In genomic region chr6:134168580-134169223, GRCh38 we compare ENCODE assay signal across 20 cellular contexts.
DNase-seq lines count a peak whose midpoint lies in the region; ATAC-seq and TF ChIP-seq lines count a peak whose summit lies in the region.
"Had no signal": no experiment of that assay in that cellular context is flagged by ENCODE, and none has a peak within 500 bp of the region (broad histone marks: within the 10 kb centered on the region; RNA-seq: fewer than 3 reads in every experiment).

No MANE protein-coding gene starts in this region.

- H3K27ac Mint-ChIP-seq in glutamatergic neuron (ENCODE audit: unreplicated experiment) = no peak overlapping the region

- peak; percentile 1 for ATAC-seq in mucosa of descending colon
- ATAC-seq in upper lobe of right lung = no peak
- no peak for ATAC-seq in GM18867 (IDR thresholded peaks at IDR 0.05; ENCODE audit: unreplicated experiment)
- ATAC-seq: Panc1 had no signal

- intact Hi-C loops in left ventricle myocardium inferior (cut with micrococcal nuclease) (no loop called here), cardiac septum (cut with DNase I) (no loop called here), mucosa of descending colon (cut with DNase I, micrococcal nuclease) (no loop called here), upper lobe of right lung (cut with DNase I) (no loop called here)

- no peaks in the 10 kb centered on the region for H3K27me3 Mint-ChIP-seq in glutamatergic neuron (ENCODE audit: unreplicated experiment)

- peaks cover under 1% of the 10 kb centered on the region for H3K9me3 Mint-ChIP-seq in glutamatergic neuron (ENCODE audit: unreplicated experiment)
- H3K9me3 Mint-ChIP-seq: HFFc6 had no signal

- H3K4me3 ChIP-seq in left ventricle myocardium inferior = peak overlapping the region; percentile 86
- no peak overlapping the region for H3K4me3 ChIP-seq in mucosa of descending colon
- H3K4me3 ChIP-seq in upper lobe of right lung = peak overlapping the region; percentile 66

- TF ChIP-seq CTCF in left ventricle myocardium inferior (IDR thresholded peaks at IDR 0.05; ENCODE audit: borderline replicate concordance) (no peak), mucosa of descending colon (IDR thresholded peaks at IDR 0.05) (no peak), upper lobe of right lung (IDR thresholded peaks at IDR 0.05) (no peak), glutamatergic neuron (IDR thresholded peaks at IDR 0.05; ENCODE audit: partially characterized antibody, unreplicated experiment) (no peak)

- H3K4me1 Mint-ChIP-seq in glutamatergic neuron (ENCODE audit: low read depth, unreplicated experiment) = no peaks in the 10 kb centered on the region

- DNase-seq in left ventricle myocardium inferior = no peak
- DNase-seq in cardiac septum (ENCODE audit: low spot score) = no peak
- DNase-seq in epithelial cell of prostate (ENCODE audit: low read depth, low spot score) = no peak
- DNase-seq in mucosa of descending colon = no peak
- DNase-seq in upper lobe of right lung = no peak
- no peak for DNase-seq in islet precursor cell
- no peak for DNase-seq in glutamatergic neuron
- DNase-seq: activated CD4-positive, CD25-positive, alpha-beta regulatory T cell; activated CD8-positive, alpha-beta memory T cell treated with anti-CD3 and anti-CD28 coated beads, Interleukin-2, amount 50 U/mL, for 48 hours; activated naive CD4-positive, alpha-beta T cell treated with anti-CD3 and anti-CD28 coated beads, Interleukin-2, amount 50 U/mL, for 16 hours; Caco-2; cerebellar nuclear complex; HFFc6; left cardiac atrium; NCI-H1694; NCI-H69; stimulated activated CD8-positive, alpha-beta memory T cell treated with anti-CD3 and anti-CD28 coated beads, Interleukin-4, amount 100 ng/mL, for 48 hours had no signal

- H3K36me3 Mint-ChIP-seq in glutamatergic neuron (ENCODE audit: unreplicated experiment) = no peaks in the 10 kb centered on the region

- no peak overlapping the region for H3K4me3 Mint-ChIP-seq in glutamatergic neuron (ENCODE audit: unreplicated experiment)

- H3K27me3 ChIP-seq in left ventricle myocardium inferior (ENCODE audit: low read depth) (no peaks in the 10 kb centered on the region), upper lobe of right lung (no peaks in the 10 kb centered on the region)
- H3K27me3 ChIP-seq: tibial artery had no signal

- H3K9me3 ChIP-seq in left ventricle myocardium inferior (replicated peaks) (no peaks in the 10 kb centered on the region), mucosa of descending colon (no peaks in the 10 kb centered on the region), upper lobe of right lung (no peaks in the 10 kb centered on the region)
- H3K9me3 ChIP-seq: Caco-2, tibial artery had no signal

- peaks cover 46% of the 10 kb centered on the region for H3K4me1 ChIP-seq in left ventricle myocardium inferior
- peaks cover 6% of the 10 kb centered on the region for H3K4me1 ChIP-seq in mucosa of descending colon (ENCODE audit: low read depth)
- peaks cover 26% of the 10 kb centered on the region for H3K4me1 ChIP-seq in upper lobe of right lung

- H3K36me3 ChIP-seq in left ventricle myocardium inferior (peaks cover 55% of the 10 kb centered on the region), mucosa of descending colon (ENCODE audit: low read depth) (no peaks in the 10 kb centered on the region), upper lobe of right lung (peaks cover 58% of the 10 kb centered on the region)

- H3K27ac ChIP-seq in left ventricle myocardium inferior (replicated peaks) (no peak overlapping the region), epithelial cell of prostate (peak overlapping the region; percentile 11), upper lobe of right lung (no peak overlapping the region)
